In the genomic region with DNA sequence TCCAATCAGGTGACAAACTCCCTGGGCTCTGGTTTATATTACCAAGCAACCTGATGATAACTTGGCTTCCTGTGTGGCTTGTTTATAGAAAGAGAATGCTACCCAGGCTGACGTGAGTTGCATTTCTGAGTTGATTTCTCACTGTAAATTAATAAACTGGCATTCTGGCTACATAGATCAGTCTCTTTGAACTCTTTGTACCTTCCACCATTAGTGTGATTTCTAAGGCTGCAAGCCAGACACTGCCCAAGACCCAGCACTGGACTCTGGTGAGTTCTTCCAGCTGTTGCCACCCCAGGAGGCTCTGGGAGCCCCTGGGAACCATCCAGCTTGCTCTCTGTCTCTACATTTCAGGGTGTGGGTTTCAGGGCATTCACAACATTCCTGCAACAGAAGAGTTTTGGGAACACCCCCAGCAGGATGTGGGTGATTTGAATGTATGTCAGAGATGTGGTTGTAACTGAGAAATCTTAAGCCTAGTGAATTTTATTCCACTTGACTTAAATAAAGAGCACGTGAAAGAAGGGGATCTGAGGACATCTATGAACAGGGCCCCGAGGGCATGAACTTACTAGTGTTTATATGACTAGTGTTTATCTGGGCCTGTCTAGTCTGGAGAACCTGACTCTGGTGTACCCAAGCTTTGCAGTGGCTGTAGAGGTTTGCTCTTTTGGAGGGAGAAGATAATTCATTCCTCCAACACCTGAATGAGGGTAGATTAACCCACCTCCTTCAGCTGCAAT, we compare ENCODE assay signal across 9 cellular contexts. TPM values are rescaled to one million over a fixed set of nuclear protein-coding genes. Genes with fewer than 3 reads are reported as not detected.
DNase-seq lines count a peak whose midpoint lies in the region; TF ChIP-seq lines count a peak whose summit lies in the region.
"Had no signal": no experiment of that assay in that cellular context is flagged by ENCODE, and none has a peak within 500 bp of the region (broad histone marks: within the 10 kb centered on the region; RNA-seq: fewer than 3 reads in every experiment).

No MANE protein-coding gene starts in this region.

- no peak overlapping the region for H3K27ac Mint-ChIP-seq in activated naive CD4-positive, alpha-beta T cell treated with anti-CD3 and anti-CD28 coated beads for 36 hours

- H3K9ac ChIP-seq in SK-N-MC (ENCODE audit: insufficient read length): no peak overlapping the region
- H3K9ac ChIP-seq in smooth muscle cell (ENCODE audit: low read depth): peak overlapping the region; percentile 5

- H3K9me3 Mint-ChIP-seq in activated naive CD4-positive, alpha-beta T cell treated with anti-CD3 and anti-CD28 coated beads for 36 hours: no peaks in the 10 kb centered on the region

- H3K9me3 ChIP-seq in SK-N-MC (ENCODE audit: low read depth, low read length) (no peaks in the 10 kb centered on the region), smooth muscle cell (replicated peaks; ENCODE audit: low read depth) (no peaks in the 10 kb centered on the region)

- peaks cover 23% of the 10 kb centered on the region for H3K27me3 Mint-ChIP-seq in activated naive CD4-positive, alpha-beta T cell treated with anti-CD3 and anti-CD28 coated beads for 36 hours (ENCODE audit: low read depth)

- peaks cover 23% of the 10 kb centered on the region for H3F3A ChIP-seq in smooth muscle cell (ENCODE audit: low read depth)

- 18% methylated on average over 3 of the region's 3 CpGs for WGBS in smooth muscle cell (ENCODE audit: low lambda C conversion rate)

- no peak overlapping the region for H2AFZ ChIP-seq in smooth muscle cell (ENCODE audit: low read depth)

- peaks cover 25% of the 10 kb centered on the region for H3K27me3 ChIP-seq in smooth muscle cell (ENCODE audit: low read depth)

- CTCF ChIA-PET in activated naive CD4-positive, alpha-beta T cell treated with anti-CD3 and anti-CD28 coated beads for 36 hours (lab: Charles Lee): no interaction called here

- intact Hi-C loops in activated naive CD4-positive, alpha-beta T cell treated with anti-CD3 and anti-CD28 coated beads for 36 hours (cut with micrococcal nuclease): no loop called here

- H4K20me1 ChIP-seq in smooth muscle cell (ENCODE audit: low read depth): no peaks in the 10 kb centered on the region

- H3K4me2 ChIP-seq in smooth muscle cell: peak overlapping the region; percentile 63

- H3K27ac ChIP-seq in SK-N-MC (peak overlapping the region; percentile 6; the same call in 1 of the 2 replicates), smooth muscle cell (ENCODE audit: low read depth) (peak overlapping the region; percentile 67)

- peaks cover 5% of the 10 kb centered on the region for H3K4me1 ChIP-seq in smooth muscle cell (ENCODE audit: low read depth)

- peak; percentile 57 for DNase-seq in activated naive CD4-positive, alpha-beta T cell treated with anti-CD3 and anti-CD28 coated beads for 36 hours
- DNase-seq in activated naive CD4-positive, alpha-beta T cell treated with Interleukin-2 at 50 U/mL for 16 hours: no peak
- no peak for DNase-seq in SK-N-MC (ENCODE audit: low read depth, low spot score)
- DNase-seq in epidermal melanocyte (ENCODE audit: insufficient read length, low spot score): peak; percentile 57
- no peak for DNase-seq in smooth muscle cell (lab: John Stamatoyannopoulos, UW; ENCODE audit: unreplicated experiment)
- no peak for DNase-seq in NCI-H2227 treated with DMSO at 0.1 percent for 48 hours (lab: John Stamatoyannopoulos, UW)
- no peak for DNase-seq in NCI-H446 (lab: John Stamatoyannopoulos, UW)
- no peak for DNase-seq in ureter (ENCODE audit: low spot score)
- DNase-seq: kidney had no signal

- TF ChIP-seq CTCF in smooth muscle cell (IDR thresholded peaks at IDR 0.05; ENCODE audit: borderline replicate concordance, insufficient read depth, poor library complexity, severe bottlenecking): no peak

- H3K36me3 ChIP-seq in SK-N-MC (ENCODE audit: insufficient read depth, low read length) (no peaks in the 10 kb centered on the region), smooth muscle cell (ENCODE audit: low read depth) (no peaks in the 10 kb centered on the region)

- H3K36me3 Mint-ChIP-seq in activated naive CD4-positive, alpha-beta T cell treated with anti-CD3 and anti-CD28 coated beads for 36 hours (ENCODE audit: low read depth): no peaks in the 10 kb centered on the region

- no peaks in the 10 kb centered on the region for H3K79me2 ChIP-seq in smooth muscle cell (ENCODE audit: low read depth)

- H3K4me3 ChIP-seq in SK-N-MC (0 out of 2 replicates have a peak overlapping the region, but pooled peaks have one; percentile 3), smooth muscle cell (no peak overlapping the region)

- H3K4me1 Mint-ChIP-seq in activated naive CD4-positive, alpha-beta T cell treated with anti-CD3 and anti-CD28 coated beads for 36 hours (ENCODE audit: low read depth): peaks cover 33% of the 10 kb centered on the region

- peak overlapping the region; percentile 7 for H3K4me3 Mint-ChIP-seq in activated naive CD4-positive, alpha-beta T cell treated with anti-CD3 and anti-CD28 coated beads for 36 hours

RNA-seq across cellular contexts. Expression of gene LRRC37A, which starts 30.3 kb away (rescaled TPM):
- 1 to 10 TPM; 2.4 to 3.5 TPM for total RNA-seq in activated naive CD4-positive, alpha-beta T cell treated with anti-CD3 and anti-CD28 coated beads for 36 hours
- total RNA-seq in smooth muscle cell: 0.99 and 1.8 TPM in 2 replicates
- polyA plus RNA-seq in smooth muscle cell: 0.46 and 0.98 TPM in 2 replicates
- total RNA-seq in ureter: 7.7 TPM

Comparison
In these comparisons a context has a peak if more than half of its experiments do, and no peak if none do; other contexts are left out.
1. DNase-seq: peak in activated naive CD4-positive, alpha-beta T cell treated with anti-CD3 and anti-CD28 coated beads for 36 hours (single experiment) and epidermal melanocyte (single experiment); none in activated naive CD4-positive, alpha-beta T cell treated with Interleukin-2 at 50 U/mL for 16 hours (single experiment), SK-N-MC (single experiment), smooth muscle cell (single experiment), NCI-H2227 treated with DMSO at 0.1 percent for 48 hours (single experiment), NCI-H446 (0 of 2) and ureter (single experiment).